In the genomic region with DNA sequence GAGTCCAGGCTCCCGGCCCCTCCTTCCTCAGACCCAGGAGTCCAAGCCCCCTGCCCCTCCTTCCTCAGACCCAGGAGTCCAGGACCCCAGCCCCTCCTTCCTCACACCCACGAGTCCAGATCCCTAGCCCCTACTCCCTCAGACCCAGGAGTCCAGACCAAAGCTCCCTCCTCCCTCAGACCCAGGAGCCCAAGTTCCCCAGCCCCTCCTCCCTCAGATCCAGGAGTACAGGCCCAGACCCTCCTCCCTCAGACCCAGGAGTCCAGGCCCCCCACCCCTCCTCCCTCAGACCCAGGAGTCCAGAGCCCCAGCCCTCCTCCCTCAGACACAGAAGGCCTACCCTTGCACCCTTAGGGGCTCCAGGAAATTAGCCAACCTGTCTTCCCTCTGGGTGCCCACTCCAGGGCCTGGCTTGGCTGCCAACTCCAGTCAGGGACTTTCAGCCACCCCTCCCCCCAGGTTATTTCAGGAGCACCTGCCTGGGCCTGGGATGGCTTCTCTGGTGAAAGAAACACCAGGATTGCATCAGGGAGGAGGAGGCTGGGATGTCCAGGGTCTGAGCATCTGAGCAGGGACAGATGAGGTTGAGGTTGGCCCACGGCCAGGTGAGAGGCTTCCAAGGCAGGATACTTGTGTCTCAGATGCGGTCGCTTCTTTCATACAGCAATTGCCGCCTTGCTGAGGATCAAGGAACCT, we compare ENCODE assay signal across 1 cellular context.
TF ChIP-seq lines count a peak whose summit lies in the region.

A gene with protein sequence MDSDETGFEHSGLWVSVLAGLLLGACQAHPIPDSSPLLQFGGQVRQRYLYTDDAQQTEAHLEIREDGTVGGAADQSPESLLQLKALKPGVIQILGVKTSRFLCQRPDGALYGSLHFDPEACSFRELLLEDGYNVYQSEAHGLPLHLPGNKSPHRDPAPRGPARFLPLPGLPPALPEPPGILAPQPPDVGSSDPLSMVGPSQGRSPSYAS (plus strand): TSS at position 575 of the 696 bp plus-strand sequence. CDS start 713 bp downstream, outside the sequence.

TF ChIP-seq in H1, 55 proteins besides CTCF, POLR2A, EP300 and RAD21 (continued from another document):
- TF ChIP-seq TAF7 (optimal IDR thresholded peaks at IDR 0.05; ENCODE audit: borderline replicate concordance, low read depth, low read length): no peak
- no peak for TF ChIP-seq SIX5 (IDR thresholded peaks at IDR 0.05; ENCODE audit: low read depth, low read length)
- peak; percentile 80 for TF ChIP-seq CEBPB (IDR thresholded peaks at IDR 0.05; ENCODE audit: low read depth, low read length)
- no peak for TF ChIP-seq EGR1 (IDR thresholded peaks at IDR 0.05; ENCODE audit: borderline replicate concordance, low read depth, low read length)
- no peak for TF ChIP-seq HDAC6 (IDR thresholded peaks at IDR 0.05; ENCODE audit: low read depth, low read length)
- TF ChIP-seq RFX5 (IDR thresholded peaks at IDR 0.05; ENCODE audit: borderline replicate concordance, low read depth, low read length): no peak
- no peak for TF ChIP-seq KDM5A (IDR thresholded peaks at IDR 0.05; ENCODE audit: low read length)
- no peak for TF ChIP-seq MAFK (IDR thresholded peaks at IDR 0.05; ENCODE audit: low read depth, low read length)
- TF ChIP-seq HDAC2 (IDR thresholded peaks at IDR 0.05; ENCODE audit: borderline replicate concordance in 1 of 2, low read depth in 2 of 2, low read length in 2 of 2): no peak
- TF ChIP-seq CTBP2 (IDR thresholded peaks at IDR 0.05; ENCODE audit: borderline replicate concordance, insufficient read depth, insufficient read length, low read length): no peak
- no peak for TF ChIP-seq NANOG (IDR thresholded peaks at IDR 0.05; ENCODE audit: insufficient read depth, low read depth, low read length, poor library complexity, severe bottlenecking)
- TF ChIP-seq BRCA1 (IDR thresholded peaks at IDR 0.05; ENCODE audit: low read depth, low read length): no peak
- TF ChIP-seq, protein P1, sequence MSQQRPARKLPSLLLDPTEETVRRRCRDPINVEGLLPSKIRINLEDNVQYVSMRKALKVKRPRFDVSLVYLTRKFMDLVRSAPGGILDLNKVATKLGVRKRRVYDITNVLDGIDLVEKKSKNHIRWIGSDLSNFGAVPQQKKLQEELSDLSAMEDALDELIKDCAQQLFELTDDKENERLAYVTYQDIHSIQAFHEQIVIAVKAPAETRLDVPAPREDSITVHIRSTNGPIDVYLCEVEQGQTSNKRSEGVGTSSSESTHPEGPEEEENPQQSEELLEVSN (IDR thresholded peaks at IDR 0.05): no peak
- no peak for TF ChIP-seq POLR2AphosphoS5 (IDR thresholded peaks at IDR 0.05; ENCODE audit: low read depth, low read length)
- TF ChIP-seq, protein P2, sequence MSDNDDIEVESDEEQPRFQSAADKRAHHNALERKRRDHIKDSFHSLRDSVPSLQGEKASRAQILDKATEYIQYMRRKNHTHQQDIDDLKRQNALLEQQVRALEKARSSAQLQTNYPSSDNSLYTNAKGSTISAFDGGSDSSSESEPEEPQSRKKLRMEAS (IDR thresholded peaks at IDR 0.05): peak; percentile 73
- no peak for TF ChIP-seq SIN3A (conservative IDR thresholded peaks at IDR 0.05 in 1 of 2, IDR thresholded peaks at IDR 0.05 in 1 of 2; ENCODE audit: low read depth in 1 of 2, low read length in 2 of 2)
- TF ChIP-seq KDM4A (IDR thresholded peaks at IDR 0.05; ENCODE audit: low read depth, low read length, severe bottlenecking): no peak
- TF ChIP-seq TBP (IDR thresholded peaks at IDR 0.05; ENCODE audit: low read depth, low read length): 0 out of 2 replicates have a peak, but pooled peaks have one; percentile 37
- no peak for TF ChIP-seq CBX8 (IDR thresholded peaks at IDR 0.05; ENCODE audit: borderline replicate concordance, low read depth, low read length)
- TF ChIP-seq ASH2L (IDR thresholded peaks at IDR 0.05; ENCODE audit: low read length): no peak
- no peak for TF ChIP-seq KDM1A (IDR thresholded peaks at IDR 0.05; ENCODE audit: borderline replicate concordance, low read length)
- TF ChIP-seq RXRA (IDR thresholded peaks at IDR 0.05; ENCODE audit: insufficient read depth, low read depth, low read length): no peak
- no peak for TF ChIP-seq GTF2F1 (IDR thresholded peaks at IDR 0.05; ENCODE audit: borderline replicate concordance, low read depth, low read length)
